ENCODE assay signal across 15 cellular contexts in genomic region chr5:176862330-176862995, GRCh38. TPM values are rescaled to one million over a fixed set of nuclear protein-coding genes. Genes with fewer than 3 reads are reported as not detected.
A peak's percentile ranks its signal among the peaks of the same experiment; 100 is the strongest.
DNase-seq lines count a peak whose midpoint lies in the region; ATAC-seq and TF ChIP-seq lines count a peak whose summit lies in the region.
"Had no signal": no experiment of that assay in that cellular context is flagged by ENCODE, and none has a peak within 500 bp of the region (broad histone marks: within the 10 kb centered on the region; RNA-seq: fewer than 3 reads in every experiment).

No MANE protein-coding gene starts in this region.

- no peak overlapping the region for H3K4me3 Mint-ChIP-seq in GM23338
- no peak overlapping the region for H3K4me3 Mint-ChIP-seq in stimulated activated effector memory CD8-positive, alpha-beta T cell treated with anti-CD3 and anti-CD28 coated beads, Interleukin-12 subunit alpha, Interleukin-12 subunit beta, amount 100 ng/mL, for 72 hours
- H3K4me3 Mint-ChIP-seq: CD4-positive, alpha-beta T cell; T-cell had no signal

- peaks cover 20% of the 10 kb centered on the region for H3K27me3 Mint-ChIP-seq in GM23338 (ENCODE audit: insufficient read depth, low read depth, poor library complexity)

- peaks cover 36% of the 10 kb centered on the region for H3K4me1 Mint-ChIP-seq in GM23338
- no peaks in the 10 kb centered on the region for H3K4me1 Mint-ChIP-seq in stimulated activated effector memory CD8-positive, alpha-beta T cell treated with anti-CD3 and anti-CD28 coated beads, Interleukin-12 subunit alpha, Interleukin-12 subunit beta, amount 100 ng/mL, for 72 hours
- H3K4me1 Mint-ChIP-seq: T-cell had no signal

- TF ChIP-seq CTCF in GM23338 (conservative IDR thresholded peaks at IDR 0.05; ENCODE audit: low read depth in 2 of 2) (no peak), KMS-11 (conservative IDR thresholded peaks at IDR 0.05; ENCODE audit: low read depth, low read length) (no peak), testis (IDR thresholded peaks at IDR 0.05) (no peak)

- no peaks in the 10 kb centered on the region for H3K36me3 Mint-ChIP-seq in GM23338 (ENCODE audit: low read depth)
- no peaks in the 10 kb centered on the region for H3K36me3 Mint-ChIP-seq in stimulated activated effector memory CD8-positive, alpha-beta T cell treated with anti-CD3 and anti-CD28 coated beads, Interleukin-12 subunit alpha, Interleukin-12 subunit beta, amount 100 ng/mL, for 72 hours
- H3K36me3 Mint-ChIP-seq: T-cell had no signal

- no peak overlapping the region for H3K27ac Mint-ChIP-seq in GM23338
- H3K27ac Mint-ChIP-seq in stimulated activated effector memory CD8-positive, alpha-beta T cell treated with anti-CD3 and anti-CD28 coated beads, Interleukin-12 subunit alpha, Interleukin-12 subunit beta, amount 100 ng/mL, for 72 hours = peak overlapping the region; percentile 67
- H3K27ac Mint-ChIP-seq: CD4-positive, alpha-beta T cell; T-cell had no signal

- no peaks in the 10 kb centered on the region for H3K9me2 ChIP-seq in GM23338 (ENCODE audit: insufficient read depth)
- H3K9me2 ChIP-seq in Karpas-422 (replicated peaks; ENCODE audit: insufficient read depth, low read length) = no peaks in the 10 kb centered on the region

- H3K27ac ChIP-seq in GM23338 (ENCODE audit: low read depth) (no peak overlapping the region), KMS-11 (no peak overlapping the region), angular gyrus (ENCODE audit: low read depth, low read length) (peak overlapping the region; percentile 64), testis (no peak overlapping the region), Karpas-422 (ENCODE audit: low read length) (no peak overlapping the region)

- no peaks in the 10 kb centered on the region for H4K20me1 ChIP-seq in GM23338 (replicated peaks; ENCODE audit: insufficient read depth)
- H4K20me1 ChIP-seq in KMS-11 (ENCODE audit: insufficient read depth) = no peaks in the 10 kb centered on the region
- peaks cover 16% of the 10 kb centered on the region; the same call in 1 of the 2 replicates for H4K20me1 ChIP-seq in Karpas-422 (ENCODE audit: insufficient read depth, low read depth, low read length)

- H3K79me2 ChIP-seq in GM23338 (replicated peaks; ENCODE audit: insufficient read depth) (no peaks in the 10 kb centered on the region), KMS-11 (ENCODE audit: insufficient read depth, low read depth) (no peaks in the 10 kb centered on the region), Karpas-422 (ENCODE audit: low read length) (no peaks in the 10 kb centered on the region)

- no peaks in the 10 kb centered on the region for H3F3A ChIP-seq in GM23338 (replicated peaks; ENCODE audit: low read depth)

- no peak overlapping the region for H3K4me3 ChIP-seq in GM23338
- H3K4me3 ChIP-seq in KMS-11 (IDR thresholded peaks at IDR 0.05; ENCODE audit: insufficient read depth, low read depth, low read length) = no peak overlapping the region
- no peak overlapping the region for H3K4me3 ChIP-seq in testis
- H3K4me3 ChIP-seq in Karpas-422 (ENCODE audit: low read length) = no peak overlapping the region
- H3K4me3 ChIP-seq: MG63 had no signal

- H3K4me1 ChIP-seq in GM23338 (ENCODE audit: insufficient read depth) (peaks cover 15% of the 10 kb centered on the region; the same call in 1 of the 2 replicates), KMS-11 (ENCODE audit: low read depth, poor library complexity, severe bottlenecking) (peaks cover 15% of the 10 kb centered on the region), testis (no peaks in the 10 kb centered on the region), Karpas-422 (ENCODE audit: low read length) (peaks cover 6% of the 10 kb centered on the region)

- no peak overlapping the region for H3K4me2 ChIP-seq in GM23338
- H3K4me2 ChIP-seq in KMS-11 = peak overlapping the region; percentile 36; the same call in 1 of the 2 replicates
- H3K4me2 ChIP-seq in Karpas-422 (ENCODE audit: low read depth, low read length, poor library complexity, severe bottlenecking) = no peak overlapping the region

- no peak for TF ChIP-seq POLR2A in testis (IDR thresholded peaks at IDR 0.05)

- H3K36me3 ChIP-seq in GM23338 (ENCODE audit: insufficient read depth) = no peaks in the 10 kb centered on the region
- H3K36me3 ChIP-seq in KMS-11 (ENCODE audit: insufficient read depth) = no peaks in the 10 kb centered on the region
- H3K36me3 ChIP-seq in testis (ENCODE audit: low read depth, missing control alignments) = no peaks in the 10 kb centered on the region
- no peaks in the 10 kb centered on the region for H3K36me3 ChIP-seq in Karpas-422 (ENCODE audit: insufficient read depth, low read length)
- H3K36me3 ChIP-seq: MG63 had no signal

- ATAC-seq in GM23338 = peak; percentile 3; the same call in 2 of the 3 replicates
- ATAC-seq in stimulated activated effector memory CD8-positive, alpha-beta T cell treated with anti-CD3 and anti-CD28 coated beads, Interleukin-12 subunit alpha, Interleukin-12 subunit beta, amount 100 ng/mL, for 72 hours = no peak
- ATAC-seq: T-cell had no signal

- H3K9me3 ChIP-seq in testis = no peaks in the 10 kb centered on the region
- H3K9me3 ChIP-seq in Karpas-422 (ENCODE audit: low read length) = no peaks in the 10 kb centered on the region
- H3K9me3 ChIP-seq: MG63 had no signal

- DNase-seq in GM23338 (ENCODE audit: low spot score) (no peak), testis (no peak), Karpas-422 (no peak), SIG-M5 (lab: John Stamatoyannopoulos, UW) (no peak)
- DNase-seq in stimulated activated effector memory CD8-positive, alpha-beta T cell treated with anti-CD3 and anti-CD28 coated beads, Interleukin-12 subunit alpha, Interleukin-12 subunit beta, amount 100 ng/mL, for 72 hours (ENCODE audit: low spot score in 2 of 2) = no peak
- DNase-seq: ACHN; AML-193; CD4-positive, alpha-beta T cell; EL; MG63; NCI-H1092; NCI-H524; T-cell had no signal

- no peaks in the 10 kb centered on the region for H3K9me3 Mint-ChIP-seq in GM23338
- peaks cover 3% of the 10 kb centered on the region for H3K9me3 Mint-ChIP-seq in stimulated activated effector memory CD8-positive, alpha-beta T cell treated with anti-CD3 and anti-CD28 coated beads, Interleukin-12 subunit alpha, Interleukin-12 subunit beta, amount 100 ng/mL, for 72 hours
- H3K9me3 Mint-ChIP-seq: CD4-positive, alpha-beta T cell; T-cell had no signal

- H3K27me3 ChIP-seq in GM23338 (ENCODE audit: insufficient read depth) = no peaks in the 10 kb centered on the region
- peaks cover 52% of the 10 kb centered on the region for H3K27me3 ChIP-seq in KMS-11 (ENCODE audit: insufficient read depth, low read depth)
- no peaks in the 10 kb centered on the region for H3K27me3 ChIP-seq in testis
- H3K27me3 ChIP-seq in Karpas-422 (ENCODE audit: low read length) = no peaks in the 10 kb centered on the region

- intact Hi-C loops in testis (cut with DNase I; ENCODE audit: low total_unique reads) = no loop called here

- 67 to 81% methylated on average over 10 to 27 of the region's 28 CpGs for WGBS in testis, 2 donors

- H3K9ac ChIP-seq in KMS-11 (no peak overlapping the region), Karpas-422 (ENCODE audit: low read length) (no peak overlapping the region)

- H2AFZ ChIP-seq in GM23338 = peak overlapping the region; percentile 72; the same call in 1 of the 2 replicates
- no peak overlapping the region for H2AFZ ChIP-seq in KMS-11 (ENCODE audit: low read depth)
- no peak overlapping the region for H2AFZ ChIP-seq in Karpas-422 (ENCODE audit: low read length)

TF ChIP-seq in GM23338, 12 proteins besides CTCF, POLR2A, EP300 and RAD21:
- TF ChIP-seq ZNF114 (CRISPR knock-in tag; IDR thresholded peaks at IDR 0.05) = no peak

RNA-seq across cellular contexts. Expression of gene HK3, which starts 36.7 kb away (rescaled TPM):
- not detected in 2 replicates for total RNA-seq in GM23338 (2014; rRNA removed; shearing (Covaris generic))
- polyA plus RNA-seq in GM23338 (2016; fragmentation: Nextera tagmentation; extraction: Ambion mirVana) (not detected in 2 replicates), testis (ENCODE audit: insufficient read depth, low read depth, low replicate concordance) (10.9 TPM)
- 1 to 10 TPM; 6.3 to 6.4 TPM for total RNA-seq in testis
- total RNA-seq in Karpas-422 (2014; rRNA removed; shearing (Covaris generic); ENCODE audit: low replicate concordance) = not detected in 2 replicates

RNA-seq across cellular contexts. Expression of gene UNC5A, which starts 52.1 kb away (rescaled TPM):
- 3.9 and 7.3 TPM in 2 replicates for total RNA-seq in GM23338 (2014; rRNA removed; shearing (Covaris generic))
- polyA plus RNA-seq in GM23338 (2016; fragmentation: Nextera tagmentation; extraction: Ambion mirVana) = 0.92 and 1.1 TPM in 2 replicates
- 1 to 10 TPM; 1.7 to 2.0 TPM for total RNA-seq in testis
- 1.8 TPM for polyA plus RNA-seq in testis (ENCODE audit: insufficient read depth, low read depth, low replicate concordance)
- not detected in 2 replicates for total RNA-seq in Karpas-422 (2014; rRNA removed; shearing (Covaris generic); ENCODE audit: low replicate concordance)
- total RNA-seq: CD4-positive, alpha-beta T cell; T-cell had no signal
